ENCODE assay signal across 34 cellular contexts in genomic region chr3:86782860-86783259, GRCh38.
"Had no signal": no experiment of that assay in that cellular context is flagged by ENCODE, and none has a peak within 500 bp of the region (broad histone marks: within the 10 kb centered on the region; RNA-seq: fewer than 3 reads in every experiment).

No MANE protein-coding gene starts in this region.

- H3K4me1 Mint-ChIP-seq: activated CD4-positive, alpha-beta memory T cell treated with anti-CD3 and anti-CD28 coated beads, Interleukin-2, amount 10 ng/mL, durations not matched to agents 7 days and 5 days; activated CD8-positive, alpha-beta memory T cell treated with anti-CD3 and anti-CD28 coated beads, Interleukin-2, amount 10 ng/mL, durations not matched to agents 7 days and 5 days; activated naive CD4-positive, alpha-beta T cell treated with anti-CD3 and anti-CD28 coated beads, Interleukin-2, amount 10 ng/mL, durations not matched to agents 7 days and 5 days; activated naive CD8-positive, alpha-beta T cell treated with anti-CD3 and anti-CD28 coated beads, Interleukin-2, amount 50 U/mL, for 24 hours; central memory CD8-positive, alpha-beta T cell had no signal

- DNase-seq: activated CD4-positive, alpha-beta memory T cell treated with anti-CD3 and anti-CD28 coated beads, Interleukin-2, amount 10 ng/mL, durations not matched to agents 7 days and 5 days; activated CD4-positive, alpha-beta T cell treated with anti-CD3 and anti-CD28 coated beads for 1 hour; activated CD4-positive, alpha-beta T cell treated with anti-CD3 and anti-CD28 coated beads for 48 hours; activated CD4-positive, CD25-positive, alpha-beta regulatory T cell; activated CD8-positive, alpha-beta memory T cell treated with anti-CD3 and anti-CD28 coated beads for 24 hours; activated CD8-positive, alpha-beta memory T cell treated with anti-CD3 and anti-CD28 coated beads, Interleukin-2, amount 10 ng/mL, durations not matched to agents 7 days and 5 days; activated CD8-positive, alpha-beta memory T cell treated with anti-CD3 and anti-CD28 coated beads, Interleukin-2, amount 50 U/mL, for 48 hours; activated effector memory CD4-positive, alpha-beta T cell treated with Interleukin-2 at 50 U/mL for 16 hours; activated naive CD4-positive, alpha-beta T cell treated with anti-CD3 and anti-CD28 coated beads, Interleukin-2, amount 10 ng/mL, durations not matched to agents 7 days and 5 days; activated naive CD8-positive, alpha-beta T cell treated with anti-CD3 and anti-CD28 coated beads, Interleukin-2, amount 50 U/mL, for 24 hours; activated T-cell treated with anti-CD3 and anti-CD28 coated beads, Interleukin-2, amount 50 U/mL, for 48 hours; amniotic stem cell; aorta; brain microvascular endothelial cell; Kasumi-1; KG1; MM.1S; MV-4-11; NCI-H1092; NCI-H1436 treated with DMSO at 0.1 percent for 48 hours; NCI-H1694 treated with DMSO at 0.1 percent for 48 hours; NCI-H2029 treated with DMSO at 0.1 percent for 48 hours; NCI-H2107; NCI-H345; NCI-H510A; NCI-H526; NCI-H748 treated with DMSO at 0.1 percent for 48 hours; NK-92 treated with Interleukin-12 subunit alpha and Interleukin-12 subunit beta, amount 100 ng/mL, for 24 hours; Right ventricle myocardium superior; T1000; WERI-Rb-1 had no signal

- H3K9me3 Mint-ChIP-seq: activated CD4-positive, alpha-beta memory T cell treated with anti-CD3 and anti-CD28 coated beads, Interleukin-2, amount 10 ng/mL, durations not matched to agents 7 days and 5 days; activated naive CD4-positive, alpha-beta T cell treated with anti-CD3 and anti-CD28 coated beads, Interleukin-2, amount 10 ng/mL, durations not matched to agents 7 days and 5 days; activated naive CD8-positive, alpha-beta T cell treated with anti-CD3 and anti-CD28 coated beads, Interleukin-2, amount 50 U/mL, for 24 hours had no signal

- H3K36me3 Mint-ChIP-seq: activated CD8-positive, alpha-beta memory T cell treated with anti-CD3 and anti-CD28 coated beads, Interleukin-2, amount 10 ng/mL, durations not matched to agents 7 days and 5 days; activated naive CD4-positive, alpha-beta T cell treated with anti-CD3 and anti-CD28 coated beads, Interleukin-2, amount 10 ng/mL, durations not matched to agents 7 days and 5 days; activated naive CD8-positive, alpha-beta T cell had no signal

- H3K36me3 ChIP-seq: brain microvascular endothelial cell, cardiac muscle cell, WERI-Rb-1 had no signal

- H3K4me3 Mint-ChIP-seq: activated CD4-positive, alpha-beta memory T cell treated with anti-CD3 and anti-CD28 coated beads, Interleukin-2, amount 10 ng/mL, durations not matched to agents 7 days and 5 days; activated CD8-positive, alpha-beta memory T cell treated with anti-CD3 and anti-CD28 coated beads, Interleukin-2, amount 10 ng/mL, durations not matched to agents 7 days and 5 days; activated naive CD4-positive, alpha-beta T cell treated with anti-CD3 and anti-CD28 coated beads, Interleukin-2, amount 10 ng/mL, durations not matched to agents 7 days and 5 days; activated naive CD8-positive, alpha-beta T cell; activated naive CD8-positive, alpha-beta T cell treated with anti-CD3 and anti-CD28 coated beads, Interleukin-2, amount 50 U/mL, for 24 hours; central memory CD8-positive, alpha-beta T cell had no signal

- H3K27me3 ChIP-seq: brain microvascular endothelial cell, cardiac muscle cell had no signal

- H3K27me3 Mint-ChIP-seq: activated CD4-positive, alpha-beta memory T cell treated with anti-CD3 and anti-CD28 coated beads, Interleukin-2, amount 10 ng/mL, durations not matched to agents 7 days and 5 days; activated CD8-positive, alpha-beta memory T cell treated with anti-CD3 and anti-CD28 coated beads, Interleukin-2, amount 10 ng/mL, durations not matched to agents 7 days and 5 days; activated naive CD4-positive, alpha-beta T cell treated with anti-CD3 and anti-CD28 coated beads, Interleukin-2, amount 10 ng/mL, durations not matched to agents 7 days and 5 days; activated naive CD8-positive, alpha-beta T cell; activated naive CD8-positive, alpha-beta T cell treated with anti-CD3 and anti-CD28 coated beads, Interleukin-2, amount 50 U/mL, for 24 hours; central memory CD8-positive, alpha-beta T cell had no signal

- H3K4me3 ChIP-seq: cardiac muscle cell had no signal

- H3K27ac Mint-ChIP-seq: activated CD4-positive, alpha-beta memory T cell treated with anti-CD3 and anti-CD28 coated beads, Interleukin-2, amount 10 ng/mL, durations not matched to agents 7 days and 5 days; activated CD8-positive, alpha-beta memory T cell treated with anti-CD3 and anti-CD28 coated beads, Interleukin-2, amount 10 ng/mL, durations not matched to agents 7 days and 5 days; activated naive CD4-positive, alpha-beta T cell treated with anti-CD3 and anti-CD28 coated beads, Interleukin-2, amount 10 ng/mL, durations not matched to agents 7 days and 5 days; activated naive CD8-positive, alpha-beta T cell; activated naive CD8-positive, alpha-beta T cell treated with anti-CD3 and anti-CD28 coated beads, Interleukin-2, amount 50 U/mL, for 24 hours had no signal

- H3K27ac ChIP-seq: brain microvascular endothelial cell, cardiac muscle cell, WERI-Rb-1 had no signal
